In the genomic region with DNA sequence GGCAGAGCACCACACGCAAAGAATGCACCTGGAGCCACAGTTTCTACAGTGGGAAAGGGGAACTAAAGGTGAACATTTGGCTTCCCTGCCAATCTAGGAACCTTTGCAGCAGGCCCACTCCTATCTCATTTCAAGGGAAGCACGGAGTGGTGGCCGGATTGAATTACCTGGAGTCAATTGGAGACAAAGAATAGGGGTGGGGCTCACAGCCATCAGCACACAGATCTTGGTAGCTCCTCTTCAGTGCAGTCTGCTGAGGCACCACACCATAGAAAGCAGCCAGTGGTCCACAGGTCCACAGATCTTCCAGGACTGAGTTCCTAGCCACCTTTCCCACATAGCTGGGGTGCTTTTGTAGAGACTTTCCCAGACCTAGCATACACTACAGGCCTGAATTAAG, we compare ENCODE assay signal across 1 cellular context.
TF ChIP-seq lines count a peak whose summit lies in the region.

No MANE protein-coding gene starts in this region.

TF ChIP-seq in HepG2, 621 proteins besides CTCF, POLR2A, EP300 and RAD21 (continued from another document):
- TF ChIP-seq NFE2L2 (IDR thresholded peaks at IDR 0.05; ENCODE audit: low read length): no peak
- no peak for TF ChIP-seq SSRP1 (CRISPR knock-in tag; IDR thresholded peaks at IDR 0.05)
- TF ChIP-seq PLRG1 (conservative IDR thresholded peaks at IDR 0.05): no peak
- TF ChIP-seq, protein P1, sequence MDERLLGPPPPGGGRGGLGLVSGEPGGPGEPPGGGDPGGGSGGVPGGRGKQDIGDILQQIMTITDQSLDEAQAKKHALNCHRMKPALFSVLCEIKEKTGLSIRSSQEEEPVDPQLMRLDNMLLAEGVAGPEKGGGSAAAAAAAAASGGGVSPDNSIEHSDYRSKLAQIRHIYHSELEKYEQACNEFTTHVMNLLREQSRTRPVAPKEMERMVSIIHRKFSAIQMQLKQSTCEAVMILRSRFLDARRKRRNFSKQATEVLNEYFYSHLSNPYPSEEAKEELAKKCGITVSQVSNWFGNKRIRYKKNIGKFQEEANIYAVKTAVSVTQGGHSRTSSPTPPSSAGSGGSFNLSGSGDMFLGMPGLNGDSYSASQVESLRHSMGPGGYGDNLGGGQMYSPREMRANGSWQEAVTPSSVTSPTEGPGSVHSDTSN (CRISPR knock-in tag; IDR thresholded peaks at IDR 0.05): no peak
- TF ChIP-seq ZNF33A (CRISPR knock-in tag; IDR thresholded peaks at IDR 0.05; ENCODE audit: borderline replicate concordance): no peak
- no peak for TF ChIP-seq HOXA7 (CRISPR knock-in tag; IDR thresholded peaks at IDR 0.05)
- TF ChIP-seq, protein P2, sequence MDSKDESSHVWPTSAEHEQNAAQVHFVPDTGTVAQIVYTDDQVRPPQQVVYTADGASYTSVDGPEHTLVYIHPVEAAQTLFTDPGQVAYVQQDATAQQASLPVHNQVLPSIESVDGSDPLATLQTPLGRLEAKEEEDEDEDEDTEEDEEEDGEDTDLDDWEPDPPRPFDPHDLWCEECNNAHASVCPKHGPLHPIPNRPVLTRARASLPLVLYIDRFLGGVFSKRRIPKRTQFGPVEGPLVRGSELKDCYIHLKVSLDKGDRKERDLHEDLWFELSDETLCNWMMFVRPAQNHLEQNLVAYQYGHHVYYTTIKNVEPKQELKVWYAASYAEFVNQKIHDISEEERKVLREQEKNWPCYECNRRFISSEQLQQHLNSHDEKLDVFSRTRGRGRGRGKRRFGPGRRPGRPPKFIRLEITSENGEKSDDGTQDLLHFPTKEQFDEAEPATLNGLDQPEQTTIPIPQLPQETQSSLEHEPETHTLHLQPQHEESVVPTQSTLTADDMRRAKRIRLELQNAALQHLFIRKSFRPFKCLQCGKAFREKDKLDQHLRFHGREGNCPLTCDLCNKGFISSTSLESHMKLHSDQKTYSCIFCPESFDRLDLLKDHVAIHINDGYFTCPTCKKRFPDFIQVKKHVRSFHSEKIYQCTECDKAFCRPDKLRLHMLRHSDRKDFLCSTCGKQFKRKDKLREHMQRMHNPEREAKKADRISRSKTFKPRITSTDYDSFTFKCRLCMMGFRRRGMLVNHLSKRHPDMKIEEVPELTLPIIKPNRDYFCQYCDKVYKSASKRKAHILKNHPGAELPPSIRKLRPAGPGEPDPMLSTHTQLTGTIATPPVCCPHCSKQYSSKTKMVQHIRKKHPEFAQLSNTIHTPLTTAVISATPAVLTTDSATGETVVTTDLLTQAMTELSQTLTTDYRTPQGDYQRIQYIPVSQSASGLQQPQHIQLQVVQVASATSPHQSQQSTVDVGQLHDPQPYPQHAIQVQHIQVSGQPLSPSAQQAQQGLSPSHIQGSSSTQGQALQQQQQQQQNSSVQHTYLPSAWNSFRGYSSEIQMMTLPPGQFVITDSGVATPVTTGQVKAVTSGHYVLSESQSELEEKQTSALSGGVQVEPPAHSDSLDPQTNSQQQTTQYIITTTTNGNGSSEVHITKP (CRISPR knock-in tag; IDR thresholded peaks at IDR 0.05; ENCODE audit: low read depth): no peak
